Comparison of ENCODE assay signal across 2 cellular contexts in the genomic region with DNA sequence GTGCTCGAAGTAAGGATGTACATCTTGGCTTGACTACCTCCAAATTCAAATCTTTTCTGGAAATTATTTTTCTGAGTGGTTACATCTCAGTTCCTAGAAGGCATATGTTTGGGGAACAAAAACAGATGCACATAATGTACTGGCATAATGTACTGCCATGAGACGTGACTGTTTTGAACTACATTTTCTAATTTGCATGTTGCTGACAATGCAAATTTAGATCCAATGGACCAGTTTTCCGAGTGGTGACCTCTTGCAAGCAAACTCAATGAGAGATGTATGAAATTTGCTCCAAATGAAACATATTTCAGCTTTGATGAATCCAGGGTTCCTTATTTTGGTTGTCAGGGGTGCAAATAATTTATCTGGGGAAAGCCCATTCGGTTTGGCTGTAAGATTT.
TF ChIP-seq lines count a peak whose summit lies in the region.

No MANE protein-coding gene starts in this region.

TF ChIP-seq in HepG2, 621 proteins besides CTCF, POLR2A, EP300 and RAD21:
- TF ChIP-seq SRSF4 (IDR thresholded peaks at IDR 0.05; ENCODE audit: low read depth, low read length, poor library complexity, severe bottlenecking) (no peak), ZNF264 (CRISPR knock-in tag; IDR thresholded peaks at IDR 0.05) (no peak), MAFK (conservative IDR thresholded peaks at IDR 0.05 in 1 of 2, IDR thresholded peaks at IDR 0.05 in 1 of 2; ENCODE audit: low read length in 2 of 2) (peak; percentile 81 to 91), KDM3A (CRISPR knock-in tag; IDR thresholded peaks at IDR 0.05; ENCODE audit: low read depth) (no peak), ZNF430 (CRISPR knock-in tag; IDR thresholded peaks at IDR 0.05) (no peak), MAFF (IDR thresholded peaks at IDR 0.05; ENCODE audit: low read depth, low read length) (peak; percentile 86), ARNT (IDR thresholded peaks at IDR 0.05) (no peak)
- TF ChIP-seq, protein P1, sequence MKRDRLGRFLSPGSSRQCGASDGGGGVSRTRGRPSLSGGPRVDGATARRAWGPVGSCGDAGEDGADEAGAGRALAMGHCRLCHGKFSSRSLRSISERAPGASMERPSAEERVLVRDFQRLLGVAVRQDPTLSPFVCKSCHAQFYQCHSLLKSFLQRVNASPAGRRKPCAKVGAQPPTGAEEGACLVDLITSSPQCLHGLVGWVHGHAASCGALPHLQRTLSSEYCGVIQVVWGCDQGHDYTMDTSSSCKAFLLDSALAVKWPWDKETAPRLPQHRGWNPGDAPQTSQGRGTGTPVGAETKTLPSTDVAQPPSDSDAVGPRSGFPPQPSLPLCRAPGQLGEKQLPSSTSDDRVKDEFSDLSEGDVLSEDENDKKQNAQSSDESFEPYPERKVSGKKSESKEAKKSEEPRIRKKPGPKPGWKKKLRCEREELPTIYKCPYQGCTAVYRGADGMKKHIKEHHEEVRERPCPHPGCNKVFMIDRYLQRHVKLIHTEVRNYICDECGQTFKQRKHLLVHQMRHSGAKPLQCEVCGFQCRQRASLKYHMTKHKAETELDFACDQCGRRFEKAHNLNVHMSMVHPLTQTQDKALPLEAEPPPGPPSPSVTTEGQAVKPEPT (CRISPR knock-in tag; IDR thresholded peaks at IDR 0.05; ENCODE audit: low read depth) = no peak
- TF ChIP-seq, protein P2, sequence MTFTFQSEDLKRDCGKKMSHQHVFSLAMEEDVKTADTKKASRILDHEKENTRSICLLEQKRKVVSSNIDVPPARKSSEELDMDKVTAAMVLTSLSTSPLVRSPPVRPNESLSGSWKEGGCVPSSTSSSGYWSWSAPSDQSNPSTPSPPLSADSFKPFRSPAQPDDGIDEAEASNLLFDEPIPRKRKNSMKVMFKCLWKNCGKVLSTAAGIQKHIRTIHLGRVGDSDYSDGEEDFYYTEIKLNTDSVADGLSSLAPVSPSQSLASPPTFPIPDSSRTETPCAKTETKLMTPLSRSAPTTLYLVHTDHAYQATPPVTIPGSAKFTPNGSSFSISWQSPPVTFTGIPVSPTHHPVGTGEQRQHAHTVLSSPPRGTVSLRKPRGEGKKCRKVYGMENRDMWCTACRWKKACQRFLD (CRISPR knock-in tag; IDR thresholded peaks at IDR 0.05; ENCODE audit: borderline replicate concordance) = no peak

TF ChIP-seq in K562, 482 proteins besides CTCF, POLR2A, EP300 and RAD21 (continued from another document):
- peak; percentile 53; the same call in 1 of the 2 replicates for TF ChIP-seq ZNF316 (IDR thresholded peaks at IDR 0.05)
- TF ChIP-seq MAFK (IDR thresholded peaks at IDR 0.05; ENCODE audit: low read length) = peak; percentile 63
- TF ChIP-seq MAFF (IDR thresholded peaks at IDR 0.05; ENCODE audit: low read length) = peak; percentile 65
